Comparison of ENCODE assay signal across 9 cellular contexts in genomic region chr4:8439914-8440490, GRCh38. TPM values are rescaled to one million over a fixed set of nuclear protein-coding genes. Genes with fewer than 3 reads are reported as not detected.
DNase-seq lines count a peak whose midpoint lies in the region; ATAC-seq and FAIRE-seq lines count a peak whose summit lies in the region.
"Had no signal": no experiment of that assay in that cellular context is flagged by ENCODE, and none has a peak within 500 bp of the region (broad histone marks: within the 10 kb centered on the region; RNA-seq: fewer than 3 reads in every experiment).

No MANE protein-coding gene starts in this region.

- H3K4me3 ChIP-seq in mononuclear cell (ENCODE audit: low read length), result peak overlapping the region; percentile 85

- H3K4me1 ChIP-seq in mononuclear cell (ENCODE audit: insufficient read depth, low read length), result peaks cover 44% of the 10 kb centered on the region

- no peaks in the 10 kb centered on the region for H3K27me3 Mint-ChIP-seq in dendritic cell treated with granulocyte-macrophage colony-stimulating factor and Interleukin-4, amounts not matched to agents 40 ng/mL and 50 ng/mL, for 4 days

- H3K27ac Mint-ChIP-seq in dendritic cell treated with granulocyte-macrophage colony-stimulating factor and Interleukin-4, amounts not matched to agents 40 ng/mL and 50 ng/mL, for 4 days, result peak overlapping the region; percentile 97

- peak; percentile 26 for DNase-seq in stimulated activated naive CD4-positive, alpha-beta T cell treated with Interleukin-2 at 50 U/mL for 16 hours (lab: John Stamatoyannopoulos, UW)
- DNase-seq in stimulated activated naive CD4-positive, alpha-beta T cell (lab: John Stamatoyannopoulos, UW), result no peak
- DNase-seq in RCC 7860 (ENCODE audit: low spot score) (peak; percentile 5), Ammon's horn (ENCODE audit: low spot score) (no peak), D341Med (ENCODE audit: low spot score) (no peak)

- intact Hi-C loops in dendritic cell treated with granulocyte-macrophage colony-stimulating factor and Interleukin-4, amounts not matched to agents 40 ng/mL and 50 ng/mL, for 4 days (cut with micrococcal nuclease), result loop anchor here (1.0 kb wide), 1 partner anchor 12 kb away; no protein-coding TSS in a partner anchor

- peaks cover 24% of the 10 kb centered on the region for H3K9me3 Mint-ChIP-seq in dendritic cell treated with granulocyte-macrophage colony-stimulating factor and Interleukin-4, amounts not matched to agents 40 ng/mL and 50 ng/mL, for 4 days

- peaks cover 32% of the 10 kb centered on the region for H3K36me3 Mint-ChIP-seq in dendritic cell treated with granulocyte-macrophage colony-stimulating factor and Interleukin-4, amounts not matched to agents 40 ng/mL and 50 ng/mL, for 4 days (ENCODE audit: low read depth)

- FAIRE-seq in RCC 7860 (lab: Jason Lieb, UNC), result no peak
- FAIRE-seq: islet of Langerhans had no signal

- peaks cover 59% of the 10 kb centered on the region for H3K4me1 Mint-ChIP-seq in dendritic cell treated with granulocyte-macrophage colony-stimulating factor and Interleukin-4, amounts not matched to agents 40 ng/mL and 50 ng/mL, for 4 days (ENCODE audit: low read depth)

- H3K27me3 ChIP-seq in mononuclear cell (ENCODE audit: insufficient read depth, low read length), result no peaks in the 10 kb centered on the region

- peak; percentile 22 for ATAC-seq in HG03025 (IDR thresholded peaks at IDR 0.05; ENCODE audit: low FRiP score, unreplicated experiment)

- peak overlapping the region; percentile 84 for H3K4me3 Mint-ChIP-seq in dendritic cell treated with granulocyte-macrophage colony-stimulating factor and Interleukin-4, amounts not matched to agents 40 ng/mL and 50 ng/mL, for 4 days

- no peaks in the 10 kb centered on the region for H3K9me3 ChIP-seq in mononuclear cell (ENCODE audit: low read depth, low read length)

RNA-seq across cellular contexts. Expression of gene ACOX3, which starts 0.5 kb away (rescaled TPM):
- 5.1 TPM for total RNA-seq in mononuclear cell

RNA-seq across cellular contexts. Expression of gene TRMT44, which starts 0.6 kb away (rescaled TPM):
- 35.2 TPM for total RNA-seq in mononuclear cell

Comparison
In these comparisons a context has a peak if more than half of its experiments do, and no peak if none do; other contexts are left out.
1. DNase-seq: peak in stimulated activated naive CD4-positive, alpha-beta T cell treated with Interleukin-2 at 50 U/mL for 16 hours (single experiment) and RCC 7860 (single experiment); none in stimulated activated naive CD4-positive, alpha-beta T cell (0 of 6), Ammon's horn (single experiment) and D341Med (single experiment).